Comparison of ENCODE assay signal across 8 cellular contexts in genomic region chr3:177150218-177150916, GRCh38. TPM values are rescaled to one million over a fixed set of nuclear protein-coding genes. Genes with fewer than 3 reads are reported as not detected.
A peak's percentile ranks its signal among the peaks of the same experiment; 100 is the strongest.
DNase-seq lines count a peak whose midpoint lies in the region; ATAC-seq, FAIRE-seq and TF ChIP-seq lines count a peak whose summit lies in the region.
"Had no signal": no experiment of that assay in that cellular context is flagged by ENCODE, and none has a peak within 500 bp of the region (broad histone marks: within the 10 kb centered on the region; RNA-seq: fewer than 3 reads in every experiment).

No MANE protein-coding gene starts in this region.

- no peaks in the 10 kb centered on the region for H3K9me3 ChIP-seq in gastrocnemius medialis

- DNase-seq in M059J (ENCODE audit: low read depth) (peak; percentile 27), fibroblast of peridontal ligament (ENCODE audit: extremely low read depth) (peak; percentile 23), gastrocnemius medialis (no peak), NCI-H187 (lab: John Stamatoyannopoulos, UW) (no peak), KG1 (lab: John Stamatoyannopoulos, UW) (no peak), urothelium cell line (ENCODE audit: low spot score) (no peak)

- TF ChIP-seq CTCF in gastrocnemius medialis (IDR thresholded peaks at IDR 0.05 in 4 of 5, conservative IDR thresholded peaks at IDR 0.05 in 1 of 5) = no peak

- in situ Hi-C loops in gastrocnemius medialis (cut with MboI; ENCODE audit: low sequenced_read_pairs in 4 of 4) = no loop called here

- H3K4me1 ChIP-seq in gastrocnemius medialis = peaks cover 44 to 59% of the 10 kb centered on the region in 2 donors

- no peak overlapping the region for H3K4me3 ChIP-seq in gastrocnemius medialis

- no peaks in the 10 kb centered on the region for H3K36me3 ChIP-seq in gastrocnemius medialis

- ATAC-seq in GM19463 (IDR thresholded peaks at IDR 0.05; ENCODE audit: unreplicated experiment) (peak; percentile 13), gastrocnemius medialis (peak in 1 of 2 donors; percentile 55)

- TF ChIP-seq POLR2A in gastrocnemius medialis (IDR thresholded peaks at IDR 0.05) = no peak

- no peaks in the 10 kb centered on the region for H3K27me3 ChIP-seq in gastrocnemius medialis

- FAIRE-seq in urothelium cell line (lab: Jason Lieb, UNC) = no peak
- FAIRE-seq: colon had no signal

- H3K27ac ChIP-seq in gastrocnemius medialis = peak overlapping the region; percentile 32 to 56 (median 42)

- intact Hi-C loops in gastrocnemius medialis (cut with DNase I; ENCODE audit: low total_unique reads) = no loop called here

RNA-seq across cellular contexts. Expression of gene TBL1XR1, which starts 46.9 kb away (rescaled TPM):
- total RNA-seq in M059J (2014; rRNA removed; shearing (Covaris generic)) = 92.8 and 117 TPM in 2 replicates
- 10 to 100 TPM; 35.9 to 77.8 (median 49.2) TPM for total RNA-seq in gastrocnemius medialis

Comparison
In these comparisons a context has a peak if more than half of its experiments do, and no peak if none do; other contexts are left out.
1. DNase-seq: peak in M059J (single experiment) and fibroblast of peridontal ligament (single experiment); none in gastrocnemius medialis (0 of 2), NCI-H187 (0 of 2), KG1 (single experiment) and urothelium cell line (single experiment).